Comparison of ENCODE assay signal across 36 cellular contexts in genomic region chr10:79593377-79593776, GRCh38. TPM values are rescaled to one million over a fixed set of nuclear protein-coding genes. Genes with fewer than 3 reads are reported as not detected.
"Had no signal": no experiment of that assay in that cellular context is flagged by ENCODE, and none has a peak within 500 bp of the region (broad histone marks: within the 10 kb centered on the region; RNA-seq: fewer than 3 reads in every experiment).

No MANE protein-coding gene starts in this region.

- DNase-seq: activated B cell treated with CpG ODN at 0.5 μM for 24 hours; activated CD4-positive, alpha-beta memory T cell treated with anti-CD3 and anti-CD28 coated beads for 36 hours; activated CD4-positive, alpha-beta T cell treated with anti-CD3 and anti-CD28 coated beads for 4 hours; activated CD4-positive, alpha-beta T cell treated with anti-CD3 and anti-CD28 coated beads, Interleukin-2, amount 10 ng/mL, durations not matched to agents 24 days and 14 days; activated CD4-positive, alpha-beta T cell treated with anti-CD3 and anti-CD28 coated beads, Interleukin-2, amount 50 U/mL, for 1 hour; activated CD4-positive, alpha-beta T cell treated with anti-CD3 and anti-CD28 coated beads, Interleukin-2, amount 50 U/mL, for 4 hours; activated CD4-positive, CD25-positive, alpha-beta regulatory T cell treated with anti-CD3 and anti-CD28 coated beads, Interleukin-2, amount 50 U/mL, for 72 hours; activated CD8-positive, alpha-beta memory T cell treated with anti-CD3 and anti-CD28 coated beads, Interleukin-2, amount 50 U/mL, for 4 hours; activated CD8-positive, alpha-beta T cell treated with anti-CD3 and anti-CD28 coated beads for 36 hours; activated effector memory CD4-positive, alpha-beta T cell treated with anti-CD3 and anti-CD28 coated beads, Interleukin-2, amount 50 U/mL, for 16 hours; activated gamma-delta T cell treated with Interleukin-2 at 50 U/mL for 16 hours; activated naive CD4-positive, alpha-beta T cell; activated naive CD4-positive, alpha-beta T cell treated with anti-CD3 and anti-CD28 coated beads for 36 hours; activated naive CD4-positive, alpha-beta T cell treated with anti-CD3 and anti-CD28 coated beads, Interleukin-2, amount 50 U/mL, for 16 hours; activated naive CD8-positive, alpha-beta T cell treated with anti-CD3 and anti-CD28 coated beads for 36 hours; activated T-cell treated with anti-CD3 and anti-CD28 coated beads for 4 hours; activated T-cell treated with anti-CD3 and anti-CD28 coated beads, Interleukin-2, amount 50 U/mL, for 1 hour; activated T-cell treated with anti-CD3 and anti-CD28 coated beads, Interleukin-2, amount 50 U/mL, for 4 hours; activated T-cell treated with anti-CD3 and anti-CD28 coated beads, Interleukin-2, amount 50 U/mL, for 72 hours; adrenal gland; amniotic stem cell; aorta; body of pancreas; brain microvascular endothelial cell; central memory CD4-positive, alpha-beta T cell; T-helper 1 cell; T-helper 2 cell; T-helper 9 cell had no signal

- H3K9me3 ChIP-seq: adrenal gland had no signal

- H3K27me3 ChIP-seq: adrenal gland, body of pancreas, breast epithelium had no signal

- FAIRE-seq: astrocyte, TTC549 had no signal

- ATAC-seq: activated CD8-positive, alpha-beta T cell treated with anti-CD3 and anti-CD28 coated beads for 36 hours; activated naive CD4-positive, alpha-beta T cell treated with anti-CD3 and anti-CD28 coated beads, Interleukin-2, amount 50 U/mL, for 72 hours; activated T-cell treated with anti-CD3 and anti-CD28 coated beads, Interleukin-2, amount 50 U/mL, for 4 hours; activated T-cell treated with anti-CD3 and anti-CD28 coated beads, Interleukin-2, amount 50 U/mL, for 72 hours; activated T-helper 17 cell treated with anti-CD3 and anti-CD28 coated beads, Interleukin-2, amount 50 U/mL, for 72 hours; body of pancreas had no signal

- H3K4me3 ChIP-seq: adrenal gland, body of pancreas, breast epithelium had no signal

- H3K27ac ChIP-seq: adrenal gland, body of pancreas, brain microvascular endothelial cell, breast epithelium, VCaP had no signal

- H3K4me1 ChIP-seq: adrenal gland, body of pancreas, breast epithelium had no signal

- H3K36me3 ChIP-seq: adrenal gland, brain microvascular endothelial cell, breast epithelium had no signal

RNA-seq across cellular contexts. Expression of gene SFTPA1, which starts 17.4 kb away (rescaled TPM):
- total RNA-seq: activated B cell treated with CpG ODN at 0.5 μM for 24 hours; activated CD4-positive, alpha-beta memory T cell treated with anti-CD3 and anti-CD28 coated beads for 36 hours; activated CD4-positive, alpha-beta T cell treated with anti-CD3 and anti-CD28 coated beads, Interleukin-2, amount 10 ng/mL, durations not matched to agents 24 days and 14 days; activated CD8-positive, alpha-beta memory T cell treated with anti-CD3 and anti-CD28 coated beads for 36 hours; activated CD8-positive, alpha-beta T cell treated with anti-CD3 and anti-CD28 coated beads for 36 hours; activated naive CD4-positive, alpha-beta T cell treated with anti-CD3 and anti-CD28 coated beads for 36 hours; activated naive CD4-positive, alpha-beta T cell treated with anti-CD3 and anti-CD28 coated beads, Interleukin-2, amount 50 U/mL, for 72 hours; activated naive CD8-positive, alpha-beta T cell treated with anti-CD3 and anti-CD28 coated beads for 36 hours; activated T-cell treated with anti-CD3 and anti-CD28 coated beads, Interleukin-2, amount 50 U/mL, for 72 hours; activated T-helper 1 cell treated with anti-CD3 and anti-CD28 coated beads, Interleukin-12 subunit alpha, Interleukin-12 subunit beta, Interleukin-2, Interleukin-4 antibody, amounts not matched to agents 30 ng/mL and 10 ng/mL and 1 ng/mL, durations not matched to agents 14 hours and 24 hours and 36 hours; astrocyte; breast epithelium had no signal

RNA-seq across cellular contexts. Expression of gene SFTPA2, which starts 33.2 kb away (rescaled TPM):
- total RNA-seq: activated B cell treated with CpG ODN at 0.5 μM for 24 hours; activated CD4-positive, alpha-beta memory T cell treated with anti-CD3 and anti-CD28 coated beads for 36 hours; activated CD4-positive, alpha-beta T cell treated with anti-CD3 and anti-CD28 coated beads, Interleukin-2, amount 10 ng/mL, durations not matched to agents 24 days and 14 days; activated CD8-positive, alpha-beta memory T cell treated with anti-CD3 and anti-CD28 coated beads for 36 hours; activated CD8-positive, alpha-beta T cell treated with anti-CD3 and anti-CD28 coated beads for 36 hours; activated naive CD4-positive, alpha-beta T cell treated with anti-CD3 and anti-CD28 coated beads for 36 hours; activated naive CD4-positive, alpha-beta T cell treated with anti-CD3 and anti-CD28 coated beads, Interleukin-2, amount 50 U/mL, for 72 hours; activated naive CD8-positive, alpha-beta T cell treated with anti-CD3 and anti-CD28 coated beads for 36 hours; activated T-cell treated with anti-CD3 and anti-CD28 coated beads, Interleukin-2, amount 50 U/mL, for 72 hours; activated T-helper 1 cell treated with anti-CD3 and anti-CD28 coated beads, Interleukin-12 subunit alpha, Interleukin-12 subunit beta, Interleukin-2, Interleukin-4 antibody, amounts not matched to agents 30 ng/mL and 10 ng/mL and 1 ng/mL, durations not matched to agents 14 hours and 24 hours and 36 hours; activated T-helper 17 cell treated with anti-CD3 and anti-CD28 coated beads, Interleukin-2, amount 50 U/mL, for 72 hours; astrocyte had no signal
